8 cellular contexts compared by ENCODE assay signal in genomic region chr1:2411801-2412394, GRCh38. TPM values are rescaled to one million over a fixed set of nuclear protein-coding genes. Genes with fewer than 3 reads are reported as not detected.
A peak's percentile ranks its signal among the peaks of the same experiment; 100 is the strongest.
DNase-seq lines count a peak whose midpoint lies in the region; ATAC-seq and TF ChIP-seq lines count a peak whose summit lies in the region.

No MANE protein-coding gene starts in this region.

- H3K4me3 Mint-ChIP-seq in central memory CD8-positive, alpha-beta T cell = peak overlapping the region; percentile 80

- no peak for TF ChIP-seq CTCF in HEK293 (tag by site-specific recombination; IDR thresholded peaks at IDR 0.05)
- TF ChIP-seq CTCF in Loucy (conservative IDR thresholded peaks at IDR 0.05; ENCODE audit: low read length) = no peak

- no peaks in the 10 kb centered on the region for H3K9me2 ChIP-seq in Loucy (replicated peaks; ENCODE audit: low read depth, low read length)

- H3K4me1 ChIP-seq in HEK293 (ENCODE audit: control insufficient read depth, insufficient read depth, low read length) (no peaks in the 10 kb centered on the region), Loucy (ENCODE audit: insufficient read depth, low read length, poor library complexity, severe bottlenecking) (peaks cover 38% of the 10 kb centered on the region), mononuclear cell (ENCODE audit: insufficient read depth, low read length) (peaks cover 48% of the 10 kb centered on the region)

- peaks cover 26% of the 10 kb centered on the region for H3K79me2 ChIP-seq in Loucy (ENCODE audit: insufficient read depth, low read length)

- peak overlapping the region; percentile 88 for H3K9ac ChIP-seq in Loucy (ENCODE audit: low read depth, low read length, poor library complexity, severe bottlenecking)

- peak overlapping the region; percentile 29 for H3K27ac Mint-ChIP-seq in central memory CD8-positive, alpha-beta T cell (ENCODE audit: low read depth)

- peaks cover 0 to 35% of the 10 kb centered on the region in 2 experiments; a peak in 1 of 3 replicates for H3K36me3 ChIP-seq in HEK293 (ENCODE audit: control insufficient read depth in 2 of 2, insufficient read depth in 1 of 2, low read length in 2 of 2)
- no peaks in the 10 kb centered on the region for H3K36me3 ChIP-seq in Loucy (ENCODE audit: insufficient read depth, low read length)

- H3K4me1 Mint-ChIP-seq in central memory CD8-positive, alpha-beta T cell = peaks cover 29% of the 10 kb centered on the region

- H3K36me3 Mint-ChIP-seq in central memory CD8-positive, alpha-beta T cell (ENCODE audit: insufficient read depth) = peaks cover 12% of the 10 kb centered on the region

- H2AFZ ChIP-seq in Loucy (ENCODE audit: low read length) = peak overlapping the region; percentile 82; the same call in 1 of the 2 replicates

- DNase-seq in NCI-H2227 (lab: John Stamatoyannopoulos, UW; ENCODE audit: unreplicated experiment) (peak; percentile 65), NCI-H2227 treated with DMSO at 0.1 percent for 48 hours (lab: John Stamatoyannopoulos, UW) (no peak), cerebellum (ENCODE audit: low spot score) (no peak)
- DNase-seq in central memory CD8-positive, alpha-beta T cell (ENCODE audit: low spot score in 2 of 2) = peak; percentile 26 to 31
- DNase-seq in stimulated activated CD4-positive, alpha-beta T cell treated with anti-CD3 and anti-CD28 coated beads, Interleukin-4, amount 100 ng/mL, for 24 hours = no peak

- peak; percentile 9 for ATAC-seq in central memory CD8-positive, alpha-beta T cell (replicated peaks; ENCODE audit: extremely low read depth, poor library complexity, severe bottlenecking)

- H4K20me1 ChIP-seq in Loucy (ENCODE audit: insufficient read depth, low read length, poor library complexity, severe bottlenecking) = no peaks in the 10 kb centered on the region

- H3K9me3 ChIP-seq in HEK293 (ENCODE audit: control insufficient read depth, insufficient read depth, low read depth, low read length) (no peaks in the 10 kb centered on the region), Loucy (ENCODE audit: insufficient read depth, low read depth, low read length) (no peaks in the 10 kb centered on the region), mononuclear cell (ENCODE audit: low read depth, low read length) (no peaks in the 10 kb centered on the region)

- H3K4me3 ChIP-seq in HEK293 (ENCODE audit: low read depth, low read length) (peak overlapping the region; percentile 85), Loucy (ENCODE audit: low read length, poor library complexity, severe bottlenecking) (peak overlapping the region; percentile 86), mononuclear cell (ENCODE audit: low read length) (peak overlapping the region; percentile 76)

- CTCF ChIA-PET in HEK293 (lab: Yijun Ruan, JAX) = no interaction called here

- no peaks in the 10 kb centered on the region for H3K9me3 Mint-ChIP-seq in central memory CD8-positive, alpha-beta T cell

- POLR2A ChIA-PET in HEK293 (lab: Yijun Ruan, JAX) = interaction anchor here (0.7 to 1.5 kb wide), 2 partner anchors 115 to 184 kb away, joined by 5 to 12 read pairs; partner anchors contain the start of genes PANK4 and SKI

- no peaks in the 10 kb centered on the region for H3K27me3 Mint-ChIP-seq in central memory CD8-positive, alpha-beta T cell

- no peaks in the 10 kb centered on the region for H3F3A ChIP-seq in Loucy (ENCODE audit: low read depth)

- H3K27ac ChIP-seq in HEK293 (ENCODE audit: extremely low read depth, low read depth, low read length) = peak overlapping the region; percentile 63; the same call in 1 of the 2 replicates

- H3K27me3 ChIP-seq in Loucy (ENCODE audit: insufficient read depth, low read length, poor library complexity, severe bottlenecking) (no peaks in the 10 kb centered on the region), mononuclear cell (ENCODE audit: insufficient read depth, low read length) (no peaks in the 10 kb centered on the region)

- peak overlapping the region; percentile 98 for H3K4me2 ChIP-seq in Loucy (ENCODE audit: low read depth, low read length, poor library complexity, severe bottlenecking)

TF ChIP-seq in HEK293, 187 proteins besides CTCF, POLR2A, EP300 and RAD21 (continues in another document):
- TF ChIP-seq HOXA7 (CRISPR knock-in tag; IDR thresholded peaks at IDR 0.05; ENCODE audit: borderline replicate concordance) (no peak), ZNF626 (tag by site-specific recombination; IDR thresholded peaks at IDR 0.05) (no peak), ZNF76 (tag by site-specific recombination; IDR thresholded peaks at IDR 0.05; ENCODE audit: borderline replicate concordance, low read depth) (no peak), ZFP41 (tag by site-specific recombination; IDR thresholded peaks at IDR 0.05; ENCODE audit: borderline replicate concordance) (no peak), SP2 (tag by site-specific recombination; IDR thresholded peaks at IDR 0.05) (peak; percentile 57; the same call in 1 of the 2 replicates), ZNF280C (tag by site-specific recombination; IDR thresholded peaks at IDR 0.05) (no peak), FEZF1 (tag by site-specific recombination; IDR thresholded peaks at IDR 0.05) (no peak), AEBP2 (tag by site-specific recombination; IDR thresholded peaks at IDR 0.05; ENCODE audit: borderline replicate concordance) (no peak), PRDM2 (tag by site-specific recombination; IDR thresholded peaks at IDR 0.05; ENCODE audit: borderline replicate concordance) (no peak)

RNA-seq across cellular contexts. Expression of gene PEX10, which starts 0.5 kb away (rescaled TPM):
- 7.5 TPM for total RNA-seq in mononuclear cell
- total RNA-seq in cerebellum = 14.1 TPM

RNA-seq across cellular contexts. Expression of gene RER1, which starts 20.3 kb away (rescaled TPM):
- 18.8 TPM for total RNA-seq in mononuclear cell
- total RNA-seq in cerebellum = 32.4 TPM

RNA-seq across cellular contexts. Expression of gene MORN1, which starts 20.5 kb away (rescaled TPM):
- total RNA-seq in mononuclear cell = 4.2 TPM
- 18.0 TPM for total RNA-seq in cerebellum

Comparison
In these comparisons a context has a peak if more than half of its experiments do, and no peak if none do; other contexts are left out.
1. DNase-seq: peak in NCI-H2227 (single experiment) and central memory CD8-positive, alpha-beta T cell (2 of 2); none in NCI-H2227 treated with DMSO at 0.1 percent for 48 hours (single experiment), cerebellum (single experiment) and stimulated activated CD4-positive, alpha-beta T cell treated with anti-CD3 and anti-CD28 coated beads, Interleukin-4, amount 100 ng/mL, for 24 hours (single experiment).
2. Peak in every context shown above with its lines, with median percentiles within 50 percentile points of each other: H3K4me3 ChIP-seq.